ENCODE assay signal across 11 cellular contexts in genomic region chr3:40120816-40121215, GRCh38.
DNase-seq lines count a peak whose midpoint lies in the region; ATAC-seq and TF ChIP-seq lines count a peak whose summit lies in the region.
"Had no signal": no experiment of that assay in that cellular context is flagged by ENCODE, and none has a peak within 500 bp of the region (broad histone marks: within the 10 kb centered on the region; RNA-seq: fewer than 3 reads in every experiment).

No MANE protein-coding gene starts in this region.

- H3K36me3 Mint-ChIP-seq in stimulated activated naive B cell treated with anti-CD40 and anti-IgM and Interleukin-4, amounts not matched to agents 10 μg/mL and 1 μg/mL and 100 μg/mL, for 72 hours, result no peaks in the 10 kb centered on the region
- H3K36me3 Mint-ChIP-seq: naive thymus-derived CD4-positive, alpha-beta T cell had no signal

- no peaks in the 10 kb centered on the region for H3K27me3 ChIP-seq in OCI-LY3 (ENCODE audit: low read depth, low read length)
- H3K27me3 ChIP-seq: uterus had no signal

- H2AFZ ChIP-seq in OCI-LY3 (ENCODE audit: low read depth, low read length), result no peak overlapping the region

- H3K27me3 Mint-ChIP-seq in stimulated activated naive B cell treated with anti-CD40 and anti-IgM and Interleukin-4, amounts not matched to agents 10 μg/mL and 1 μg/mL and 100 μg/mL, for 72 hours, result peaks cover 0 to 4% of the 10 kb centered on the region in 2 donors

- H3K4me1 ChIP-seq in OCI-LY3 (ENCODE audit: low read length), result peaks cover 8% of the 10 kb centered on the region
- H3K4me1 ChIP-seq: uterus had no signal

- H3K9me3 ChIP-seq in OCI-LY3 (ENCODE audit: insufficient read depth, low read length), result no peaks in the 10 kb centered on the region
- H3K9me3 ChIP-seq: uterus had no signal

- H3K4me3 Mint-ChIP-seq in stimulated activated naive B cell treated with anti-CD40 and anti-IgM and Interleukin-4, amounts not matched to agents 10 μg/mL and 1 μg/mL and 100 μg/mL, for 72 hours, result no peak overlapping the region
- H3K4me3 Mint-ChIP-seq: naive thymus-derived CD4-positive, alpha-beta T cell had no signal

- TF ChIP-seq CTCF in OCI-LY3 (IDR thresholded peaks at IDR 0.05; ENCODE audit: low read depth, low read length), result no peak

- H3K4me1 Mint-ChIP-seq in stimulated activated naive B cell treated with anti-CD40 and anti-IgM and Interleukin-4, amounts not matched to agents 10 μg/mL and 1 μg/mL and 100 μg/mL, for 72 hours, result no peaks in the 10 kb centered on the region
- H3K4me1 Mint-ChIP-seq: naive thymus-derived CD4-positive, alpha-beta T cell had no signal

- H3K9me3 Mint-ChIP-seq in stimulated activated naive B cell treated with anti-CD40 and anti-IgM and Interleukin-4, amounts not matched to agents 10 μg/mL and 1 μg/mL and 100 μg/mL, for 72 hours, result no peaks in the 10 kb centered on the region
- H3K9me3 Mint-ChIP-seq: naive thymus-derived CD4-positive, alpha-beta T cell had no signal

- no peak overlapping the region for H3K4me3 ChIP-seq in OCI-LY3 (ENCODE audit: low read length)
- H3K4me3 ChIP-seq: uterus had no signal

- H3K9ac ChIP-seq in OCI-LY3 (ENCODE audit: low read length), result no peak overlapping the region

- H3K36me3 ChIP-seq in OCI-LY3 (replicated peaks; ENCODE audit: low read depth, low read length), result no peaks in the 10 kb centered on the region
- H3K36me3 ChIP-seq: uterus had no signal

- peak overlapping the region; percentile 4; the same call in 1 of the 2 replicates for H3K4me2 ChIP-seq in OCI-LY3 (ENCODE audit: low read length)

- no peaks in the 10 kb centered on the region for H3K79me2 ChIP-seq in OCI-LY3 (ENCODE audit: low read length)

- H4K20me1 ChIP-seq in OCI-LY3 (ENCODE audit: insufficient read depth, low read length), result no peaks in the 10 kb centered on the region

- DNase-seq in NCI-H510A treated with DMSO at 0.1 percent for 48 hours (lab: John Stamatoyannopoulos, UW) (peak; percentile 9), NCI-H510A (lab: John Stamatoyannopoulos, UW) (no peak), fibroblast of gingiva (ENCODE audit: low read depth) (peak; percentile 51), NCI-H1105 (lab: John Stamatoyannopoulos, UW) (no peak), NCI-H2081 (lab: John Stamatoyannopoulos, UW) (no peak)
- DNase-seq in stimulated activated naive B cell treated with anti-CD40 and anti-IgM and Interleukin-4, amounts not matched to agents 10 μg/mL and 1 μg/mL and 100 μg/mL, for 72 hours, result no peak
- DNase-seq: activated CD4-positive, alpha-beta T cell treated with anti-CD3 and anti-CD28 coated beads for 1 hour; naive thymus-derived CD4-positive, alpha-beta T cell; uterus had no signal

- ATAC-seq in stimulated activated naive B cell treated with anti-CD40 and anti-IgM and Interleukin-4, amounts not matched to agents 10 μg/mL and 1 μg/mL and 100 μg/mL, for 72 hours (replicated peaks), result peak; percentile 50 to 73
- ATAC-seq in GM21423 (IDR thresholded peaks at IDR 0.05; ENCODE audit: unreplicated experiment), result no peak
- ATAC-seq: naive thymus-derived CD4-positive, alpha-beta T cell had no signal

- no peak overlapping the region for H3K27ac ChIP-seq in OCI-LY3 (ENCODE audit: low read length)
- H3K27ac ChIP-seq: uterus had no signal

- no peak overlapping the region for H3K27ac Mint-ChIP-seq in stimulated activated naive B cell treated with anti-CD40 and anti-IgM and Interleukin-4, amounts not matched to agents 10 μg/mL and 1 μg/mL and 100 μg/mL, for 72 hours

Comparison
In these comparisons a context has a peak if more than half of its experiments do, and no peak if none do; other contexts are left out.
1. DNase-seq: peak in NCI-H510A treated with DMSO at 0.1 percent for 48 hours (single experiment) and fibroblast of gingiva (single experiment); none in NCI-H510A (single experiment), stimulated activated naive B cell treated with anti-CD40 and anti-IgM and Interleukin-4, amounts not matched to agents 10 μg/mL and 1 μg/mL and 100 μg/mL, for 72 hours (single experiment), NCI-H1105 (single experiment) and NCI-H2081 (0 of 2).